Comparison of ENCODE assay signal across 18 cellular contexts in genomic region chr1:228304766-228305395, GRCh38.
A peak's percentile ranks its signal among the peaks of the same experiment; 100 is the strongest.
DNase-seq lines count a peak whose midpoint lies in the region; ATAC-seq and TF ChIP-seq lines count a peak whose summit lies in the region.
"Had no signal": no experiment of that assay in that cellular context is flagged by ENCODE, and none has a peak within 500 bp of the region (broad histone marks: within the 10 kb centered on the region; RNA-seq: fewer than 3 reads in every experiment).

No MANE protein-coding gene starts in this region.

- H3K27ac ChIP-seq in Peyer's patch: no peak overlapping the region
- no peak overlapping the region for H3K27ac ChIP-seq in sigmoid colon

- H3K27me3 ChIP-seq in Peyer's patch (no peaks in the 10 kb centered on the region), sigmoid colon (peaks cover 0 to 3% (median 0%) of the 10 kb centered on the region in 3 donors)
- H3K27me3 ChIP-seq: MG63 had no signal

- TF ChIP-seq CTCF in Peyer's patch (IDR thresholded peaks at IDR 0.05): no peak
- no peak for TF ChIP-seq CTCF in endothelial cell (IDR thresholded peaks at IDR 0.05; ENCODE audit: unreplicated experiment)
- no peak for TF ChIP-seq CTCF in sigmoid colon (IDR thresholded peaks at IDR 0.05)

- intact Hi-C loops in Right ventricle myocardium superior (cut with DNase I) (no loop called here), left cardiac atrium (cut with DNase I) (no loop called here), sigmoid colon (cut with DNase I) (no loop called here)

- no peaks in the 10 kb centered on the region for H3K4me1 ChIP-seq in Peyer's patch
- H3K4me1 ChIP-seq in sigmoid colon: no peaks in the 10 kb centered on the region

- 85 to 90% methylated on average over 6 of the region's 6 CpGs for WGBS in sigmoid colon, 2 donors

- H3K4me3 ChIP-seq in Peyer's patch (no peak overlapping the region), sigmoid colon (no peak overlapping the region)
- H3K4me3 ChIP-seq: MG63 had no signal

- H3K36me3 ChIP-seq in Peyer's patch: no peaks in the 10 kb centered on the region
- H3K36me3 ChIP-seq in sigmoid colon: no peaks in the 10 kb centered on the region
- H3K36me3 ChIP-seq: MG63 had no signal

- H3K4me3 Mint-ChIP-seq in endothelial cell (ENCODE audit: unreplicated experiment): peak overlapping the region; percentile 81
- H3K4me3 Mint-ChIP-seq: B cell had no signal

- H3K4me1 Mint-ChIP-seq in endothelial cell (ENCODE audit: unreplicated experiment): no peaks in the 10 kb centered on the region
- H3K4me1 Mint-ChIP-seq: B cell, CD14-positive monocyte had no signal

- TF ChIP-seq POLR2A in Peyer's patch (IDR thresholded peaks at IDR 0.05) (no peak), sigmoid colon (IDR thresholded peaks at IDR 0.05) (no peak)

- H3K36me3 Mint-ChIP-seq in endothelial cell (ENCODE audit: low read depth, unreplicated experiment): peaks cover 58% of the 10 kb centered on the region
- H3K36me3 Mint-ChIP-seq: CD14-positive monocyte had no signal

- ATAC-seq in Right ventricle myocardium superior (ENCODE audit: poor library complexity) (no peak), left cardiac atrium (no peak), HG03159 (IDR thresholded peaks at IDR 0.05; ENCODE audit: unreplicated experiment) (no peak)

- peaks cover 16% of the 10 kb centered on the region for H3K9me3 Mint-ChIP-seq in endothelial cell (ENCODE audit: unreplicated experiment)

- DNase-seq in Right ventricle myocardium superior (peak; percentile 30), left cardiac atrium (no peak), Peyer's patch (peak in 2 of 3 donors; percentile 35 to 39), endothelial cell (ENCODE audit: low spot score) (no peak), sigmoid colon (peak; percentile 39), SHP77 (lab: John Stamatoyannopoulos, UW) (no peak), GM03348 (ENCODE audit: low spot score) (no peak)
- DNase-seq: MG63, NCI-H1417, NCI-H1694 treated with DMSO at 0.1 percent for 48 hours, NCI-H2081 treated with DMSO at 0.1 percent for 48 hours, NCI-H2171 treated with DMSO at 0.1 percent for 48 hours, NCI-H446, NCI-H526, SIG-M5 had no signal

- peaks cover 18% of the 10 kb centered on the region for H3K27me3 Mint-ChIP-seq in endothelial cell (ENCODE audit: unreplicated experiment)
- H3K27me3 Mint-ChIP-seq: B cell had no signal

- TF ChIP-seq EP300 in sigmoid colon (IDR thresholded peaks at IDR 0.05): no peak

- H3K9me3 ChIP-seq in Peyer's patch (peaks cover 0 to 22% (median 6%) of the 10 kb centered on the region in 4 donors), sigmoid colon (peaks cover 0 to 20% (median 13%) of the 10 kb centered on the region in 4 donors)

- H3K27ac Mint-ChIP-seq in endothelial cell (ENCODE audit: unreplicated experiment): no peak overlapping the region
- H3K27ac Mint-ChIP-seq: B cell, CD14-positive monocyte had no signal

Comparison
In these comparisons a context has a peak if more than half of its experiments do, and no peak if none do; other contexts are left out.
1. DNase-seq: peak in Right ventricle myocardium superior (single experiment), Peyer's patch (2 of 3) and sigmoid colon (single experiment); none in left cardiac atrium (single experiment), endothelial cell (single experiment), SHP77 (0 of 2) and GM03348 (single experiment).